ENCODE assay signal across 8 cellular contexts in genomic region chr4:986949-987688, GRCh38. TPM values are rescaled to one million over a fixed set of nuclear protein-coding genes. Genes with fewer than 3 reads are reported as not detected.
DNase-seq lines count a peak whose midpoint lies in the region; ATAC-seq and TF ChIP-seq lines count a peak whose summit lies in the region.

Gene IDUA (plus strand): TSS chr4:987044. CDS start chr4:987085, 41 bp downstream.

- no peaks in the 10 kb centered on the region for H3K9me3 ChIP-seq in A673 (ENCODE audit: low read depth, low read length, poor library complexity, severe bottlenecking)

- no peaks in the 10 kb centered on the region for H3K9me3 Mint-ChIP-seq in effector memory CD8-positive, alpha-beta T cell

- DNase-seq in A673 (ENCODE audit: low spot score) (peak; percentile 79), NCI-H82 treated with DMSO at 0.1 percent for 48 hours (lab: John Stamatoyannopoulos, UW; ENCODE audit: unreplicated experiment) (peak; percentile 11), mesenteric fat pad (ENCODE audit: low spot score) (peak; percentile 95)
- peak; percentile 81 for DNase-seq in effector memory CD8-positive, alpha-beta T cell
- peak; percentile 85 for DNase-seq in stimulated activated CD8-positive, alpha-beta memory T cell treated with anti-CD3 and anti-CD28 coated beads, Interleukin-12 subunit alpha, Interleukin-12 subunit beta, amount 100 ng/mL, for 4 hours (ENCODE audit: low read depth)

- H3K4me1 Mint-ChIP-seq in effector memory CD8-positive, alpha-beta T cell (ENCODE audit: low read depth in 2 of 2), result peaks cover 7 to 14% of the 10 kb centered on the region in 2 donors

- no TSS peak for BruUV-seq in A673 (replicated peaks; lab: Mats Ljungman, UMichigan)

- ATAC-seq in GM18511 (IDR thresholded peaks at IDR 0.05; ENCODE audit: unreplicated experiment) (peak; percentile 85), HG03045 (IDR thresholded peaks at IDR 0.05; ENCODE audit: unreplicated experiment) (peak; percentile 65)
- ATAC-seq in effector memory CD8-positive, alpha-beta T cell (replicated peaks), result peak; percentile 88

- peak; percentile 65 for TF ChIP-seq CTCF in A673 (conservative IDR thresholded peaks at IDR 0.05; ENCODE audit: low read depth, low read length)

- intact Hi-C loops in A673 (cut with micrococcal nuclease; ENCODE audit: unreplicated experiment), result loop anchor here (10.0 kb wide), 1 partner anchor 242 kb away; no protein-coding TSS in a partner anchor

- POLR2A ChIA-PET in A673 (lab: Charles Lee; ENCODE audit: low non-redundant PET), result no interaction called here
- POLR2A ChIA-PET in activated CD8-positive, alpha-beta memory T cell treated with anti-CD3 and anti-CD28 coated beads for 36 hours (lab: Charles Lee), result interaction anchor here (0.7 to 1.5 kb wide), 3 partner anchors 108 to 302 kb away, joined by 3 to 6 read pairs (median 4); no protein-coding TSS in a partner anchor

- CTCF ChIA-PET in A673 (lab: Charles Lee), result interaction anchor here (0.7 kb wide), 1 partner anchor 384 kb away, joined by 3 read pairs; no protein-coding TSS in a partner anchor
- CTCF ChIA-PET in activated CD8-positive, alpha-beta memory T cell treated with anti-CD3 and anti-CD28 coated beads for 36 hours (lab: Charles Lee), result interaction anchor here (0.6 to 1.6 kb wide), 19 partner anchors 15 to 254 kb away, joined by 3 to 9 read pairs (median 4); partner anchors contain the start of genes GAK and TMEM175

- H3K27me3 Mint-ChIP-seq in effector memory CD8-positive, alpha-beta T cell, result no peaks in the 10 kb centered on the region

- H3K27ac Mint-ChIP-seq in effector memory CD8-positive, alpha-beta T cell, result peak within 1 kb of the TSS; percentile 65 to 67

- peak within 1 kb of the TSS; percentile 59 for H3K27ac ChIP-seq in A673 (ENCODE audit: low read depth, low read length, poor library complexity, severe bottlenecking)

- H3K27me3 ChIP-seq in A673 (replicated peaks; ENCODE audit: insufficient read depth, low read depth, low read length, poor library complexity), result no peaks in the 10 kb centered on the region

- H3K4me1 ChIP-seq in A673 (ENCODE audit: insufficient read depth, low read length, poor library complexity, severe bottlenecking), result peaks cover 8% of the 10 kb centered on the region

- H3K36me3 Mint-ChIP-seq in effector memory CD8-positive, alpha-beta T cell (ENCODE audit: insufficient read depth), result no peaks in the 10 kb centered on the region

- peak within 1 kb of the TSS; percentile 60 for H3K4me3 ChIP-seq in A673 (ENCODE audit: low read depth, low read length, poor library complexity, severe bottlenecking)

- H3K36me3 ChIP-seq in A673 (ENCODE audit: insufficient read depth, low read length, poor library complexity, severe bottlenecking), result no peaks in the 10 kb centered on the region

- H3K4me3 Mint-ChIP-seq in effector memory CD8-positive, alpha-beta T cell, result peak within 1 kb of the TSS; percentile 82 to 89

RNA-seq across cellular contexts. Expression of gene IDUA, which starts in this region (rescaled TPM):
- 12.0 and 12.3 TPM in 2 replicates for total RNA-seq in A673 (2021)
- total RNA-seq in activated CD8-positive, alpha-beta memory T cell treated with anti-CD3 and anti-CD28 coated beads for 36 hours, result 10 to 100 TPM; 11.5 to 13.4 TPM
- total RNA-seq in mesenteric fat pad, result 34.7 TPM

Comparison
In these comparisons a context has a peak if more than half of its experiments do, and no peak if none do; other contexts are left out.
1. Peak in every context shown above with its lines: DNase-seq, ATAC-seq, H3K4me3 ChIP-seq and H3K27ac ChIP-seq.
2. DNase-seq: peak in every context shown above with its lines; median percentile 95 in mesenteric fat pad; 85 in stimulated activated CD8-positive, alpha-beta memory T cell treated with anti-CD3 and anti-CD28 coated beads, Interleukin-12 subunit alpha, Interleukin-12 subunit beta, amount 100 ng/mL, for 4 hours; 81 in effector memory CD8-positive, alpha-beta T cell; 79 in A673; 11 in NCI-H82 treated with DMSO at 0.1 percent for 48 hours.